In the genomic region with DNA sequence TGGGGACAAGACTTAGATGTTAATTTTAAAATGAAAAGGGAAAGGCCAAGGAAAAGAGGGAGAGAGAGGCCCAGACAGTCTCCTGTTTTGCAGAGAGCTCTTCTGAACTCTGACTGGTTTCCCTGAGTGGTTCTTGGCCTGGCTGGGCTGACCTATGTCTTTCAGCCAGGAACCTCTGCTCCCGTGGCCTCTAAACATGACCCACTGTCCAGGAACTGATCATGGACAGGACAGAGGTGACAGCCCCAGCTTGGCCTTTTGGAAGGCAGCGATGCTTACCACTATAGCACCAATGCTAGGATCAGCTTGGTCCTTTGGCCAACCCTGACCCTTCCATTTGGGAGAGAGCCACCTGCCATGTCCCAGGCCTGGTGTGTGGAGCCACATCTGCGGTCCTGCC, we compare ENCODE assay signal across 15 cellular contexts. TPM values are rescaled to one million over a fixed set of nuclear protein-coding genes. Genes with fewer than 3 reads are reported as not detected.
DNase-seq lines count a peak whose midpoint lies in the region; ATAC-seq, FAIRE-seq and TF ChIP-seq lines count a peak whose summit lies in the region.
"Had no signal": no experiment of that assay in that cellular context is flagged by ENCODE, and none has a peak within 500 bp of the region (broad histone marks: within the 10 kb centered on the region; RNA-seq: fewer than 3 reads in every experiment).

No MANE protein-coding gene starts in this region.

- H3K4me2 ChIP-seq in HepG2 (ENCODE audit: low read depth, low read length) = no peak overlapping the region
- H3K4me2 ChIP-seq in neuronal stem cell (ENCODE audit: insufficient read depth, low read length, poor library complexity, severe bottlenecking) = no peak overlapping the region
- H3K4me2 ChIP-seq: BLaER1 treated with 17β-estradiol and CSF1 and Interleukin-3, amounts not matched to agents 10 nM and 100 nM had no signal

- TF ChIP-seq POLR2A in HepG2 (IDR thresholded peaks at IDR 0.05; ENCODE audit: insufficient read depth in 1 of 2, low read depth in 2 of 2, low read length in 2 of 2) (no peak), uterus (IDR thresholded peaks at IDR 0.05) (no peak)

- BruUV-seq in HepG2 (replicated peaks; lab: Mats Ljungman, UMichigan) = no TSS peak

- H2BK12ac ChIP-seq in neuronal stem cell (ENCODE audit: low read length) = peak overlapping the region; percentile 63

- intact Hi-C loops in HepG2 (cut with micrococcal nuclease; ENCODE audit: unreplicated experiment) = no loop called here
- intact Hi-C loops in dorsolateral prefrontal cortex (cut with DNase I) = no loop called here
- intact Hi-C loops in aorta (cut with DNase I) = no loop called here
- intact Hi-C loops in uterus (cut with DNase I; ENCODE audit: low total_unique reads) = no loop called here

- H2AFZ ChIP-seq in HepG2 (ENCODE audit: low read length) = no peak overlapping the region
- H2AFZ ChIP-seq in neuronal stem cell (ENCODE audit: low read length) = no peak overlapping the region

- no peaks in the 10 kb centered on the region for H3K9me3 ChIP-seq in liver (ENCODE audit: control insufficient read depth in 4 of 4, low read length in 3 of 4)
- H3K9me3 ChIP-seq in HepG2 (ENCODE audit: low read length) = no peaks in the 10 kb centered on the region
- peaks cover 0 to 4% of the 10 kb centered on the region in 2 donors for H3K9me3 ChIP-seq in neuronal stem cell (replicated peaks in 1 of 2; ENCODE audit: control insufficient read depth in 2 of 2, insufficient read depth in 1 of 2, low read depth in 1 of 2, low read length in 2 of 2)
- H3K9me3 ChIP-seq in aorta (ENCODE audit: control insufficient read depth, low read length) = no peaks in the 10 kb centered on the region
- H3K9me3 ChIP-seq in uterus = no peaks in the 10 kb centered on the region
- no peaks in the 10 kb centered on the region for H3K9me3 ChIP-seq in HAP-1
- H3K9me3 ChIP-seq: BLaER1 treated with 17β-estradiol and CSF1 and Interleukin-3, amounts not matched to agents 10 nM and 100 nM had no signal

- TF ChIP-seq EP300 in HepG2 (IDR thresholded peaks at IDR 0.05; ENCODE audit: low read depth in 2 of 2, low read length in 2 of 2) (no peak), HepG2 (CRISPR knock-in tag; IDR thresholded peaks at IDR 0.05; ENCODE audit: borderline replicate concordance) (no peak)

- no peak overlapping the region for H4K8ac ChIP-seq in neuronal stem cell (ENCODE audit: low read depth, low read length)

- DNase-seq in HepG2 (ENCODE audit: low spot score) (no peak), dorsolateral prefrontal cortex (no peak), neuronal stem cell (ENCODE audit: low spot score) (no peak), aorta (no peak), NCI-H2196 treated with DMSO at 0.1 percent for 48 hours (lab: John Stamatoyannopoulos, UW; ENCODE audit: unreplicated experiment) (no peak), uterus (no peak), HAP-1 (ENCODE audit: low spot score in 2 of 2) (no peak)
- DNase-seq: ACHN; CD4-positive, CD25-positive, alpha-beta regulatory T cell; DMS53; GF-D8 had no signal

- H3K36me3 ChIP-seq in liver (ENCODE audit: control insufficient read depth in 4 of 4, insufficient read depth in 3 of 4, low read depth in 1 of 4, low read length in 3 of 4) = no peaks in the 10 kb centered on the region
- no peaks in the 10 kb centered on the region for H3K36me3 ChIP-seq in HepG2 (replicated peaks in 1 of 2; ENCODE audit: control insufficient read depth in 1 of 2, insufficient read depth in 2 of 2, low read length in 2 of 2)
- no peaks in the 10 kb centered on the region for H3K36me3 ChIP-seq in neuronal stem cell (replicated peaks in 1 of 2; ENCODE audit: control insufficient read depth in 2 of 2, insufficient read depth in 2 of 2, low read length in 2 of 2)
- H3K36me3 ChIP-seq in aorta (ENCODE audit: control insufficient read depth in 1 of 2, insufficient read depth in 2 of 2, low read length in 1 of 2) = no peaks in the 10 kb centered on the region
- H3K36me3 ChIP-seq in uterus = no peaks in the 10 kb centered on the region
- no peaks in the 10 kb centered on the region for H3K36me3 ChIP-seq in HAP-1 (replicated peaks)
- H3K36me3 ChIP-seq: BLaER1 treated with 17β-estradiol and CSF1 and Interleukin-3, amounts not matched to agents 10 nM and 100 nM had no signal

- H3K4me3 ChIP-seq in liver (ENCODE audit: low read depth in 1 of 3, low read length in 3 of 3) (no peak overlapping the region), HepG2 (replicated peaks in 1 of 3; ENCODE audit: insufficient read depth in 1 of 3, low read depth in 2 of 3, low read length in 3 of 3) (no peak overlapping the region), dorsolateral prefrontal cortex (no peak overlapping the region), neuronal stem cell (ENCODE audit: low read length in 2 of 2) (no peak overlapping the region), aorta (ENCODE audit: low read length in 2 of 2) (no peak overlapping the region), uterus (no peak overlapping the region), HAP-1 (no peak overlapping the region)
- H3K4me3 ChIP-seq: BLaER1 treated with 17β-estradiol and CSF1 and Interleukin-3, amounts not matched to agents 10 nM and 100 nM had no signal

- no peaks in the 10 kb centered on the region for H3K79me2 ChIP-seq in HepG2 (ENCODE audit: insufficient read depth, low read length)

- WGBS in liver = 50% methylated on average over 3 of the region's 3 CpGs
- WGBS in HepG2 (ENCODE audit: low lambda C conversion rate) = 40% methylated on average over 1 of the region's 3 CpGs
- no CpG with 5 or more reads among the region's 3 CpGs for whole genome bisulfite sequencing in neuronal stem cell (ENCODE audit: extremely low coverage in 2 of 2, insufficient read length in 2 of 2, insufficient replicate concordance in 1 of 2), 2 donors
- WGBS in aorta, 2 donors = 53 to 61% methylated on average over 3 of the region's 3 CpGs

- H3K27ac ChIP-seq in liver (ENCODE audit: low read depth in 1 of 2, low read length in 2 of 2) (no peak overlapping the region), HepG2 (ENCODE audit: extremely low read length, insufficient read depth, low read length) (no peak overlapping the region), dorsolateral prefrontal cortex (peak overlapping the region in 46 of 59 donors; percentile 16 to 89 (median 74)), neuronal stem cell (replicated peaks; ENCODE audit: low read length) (no peak overlapping the region), aorta (ENCODE audit: low read depth in 1 of 2, low read length in 2 of 2) (peak overlapping the region; percentile 91 to 98), uterus (no peak overlapping the region)
- H3K27ac ChIP-seq: BLaER1 treated with 17β-estradiol and CSF1 and Interleukin-3, amounts not matched to agents 10 nM and 100 nM had no signal

- H3K4me1 ChIP-seq in liver (ENCODE audit: control insufficient read depth in 4 of 4, insufficient read depth in 4 of 4, low read length in 3 of 4) (peaks cover 13 to 31% (median 30%) of the 10 kb centered on the region in 4 donors), HepG2 (ENCODE audit: insufficient read depth, low read length) (peaks cover 49% of the 10 kb centered on the region), neuronal stem cell (ENCODE audit: control insufficient read depth in 2 of 2, insufficient read depth in 1 of 2, low read depth in 1 of 2, low read length in 2 of 2) (peaks cover 13 to 79% of the 10 kb centered on the region in 2 donors), aorta (ENCODE audit: control insufficient read depth in 1 of 2, insufficient read depth in 2 of 2, low read length in 2 of 2) (no peaks in the 10 kb centered on the region), uterus (peaks cover 0 to 11% of the 10 kb centered on the region in 2 donors), HAP-1 (no peaks in the 10 kb centered on the region)

- no peaks in the 10 kb centered on the region for H3K79me1 ChIP-seq in neuronal stem cell (ENCODE audit: low read depth, low read length)

- peak overlapping the region; percentile 98 for H2BK15ac ChIP-seq in neuronal stem cell (ENCODE audit: low read length)

- FAIRE-seq in HepG2 (lab: Jason Lieb, UNC) = no peak
- FAIRE-seq: HTR-8/SVneo had no signal

- H4K91ac ChIP-seq in neuronal stem cell (ENCODE audit: low read depth, low read length, poor library complexity) = no peak overlapping the region

- H3K4ac ChIP-seq in neuronal stem cell (ENCODE audit: low read length) = peak overlapping the region; percentile 93

- H3K14ac ChIP-seq in neuronal stem cell (ENCODE audit: low read length) = peak overlapping the region; percentile 5

- H3K9ac ChIP-seq in liver (ENCODE audit: low read depth in 1 of 2, low read length in 2 of 2) (no peak overlapping the region), HepG2 (ENCODE audit: insufficient read depth, low read depth, low read length) (no peak overlapping the region), neuronal stem cell (ENCODE audit: low read depth, low read length, poor library complexity) (no peak overlapping the region)
- H3K9ac ChIP-seq: BLaER1 treated with 17β-estradiol and CSF1 and Interleukin-3, amounts not matched to agents 10 nM and 100 nM had no signal

- POLR2A ChIA-PET in HepG2 (lab: Yijun Ruan, JAX) = no interaction called here

- ATAC-seq in HepG2 (no peak), aorta (ENCODE audit: low FRiP score) (no peak)
- ATAC-seq: HCT116 had no signal

- TF ChIP-seq RAD21 in liver (IDR thresholded peaks at IDR 0.05) (no peak), HepG2 (CRISPR knock-in tag; IDR thresholded peaks at IDR 0.05) (no peak)

- no peak for TF ChIP-seq CTCF in liver (IDR thresholded peaks at IDR 0.05; ENCODE audit: low read depth, low read length, missing input control)
- TF ChIP-seq CTCF in HepG2 (CRISPR knock-in tag; IDR thresholded peaks at IDR 0.05) = no peak
- TF ChIP-seq CTCF in dorsolateral prefrontal cortex (IDR thresholded peaks at IDR 0.05 in 54 of 56, conservative IDR thresholded peaks at IDR 0.05 in 2 of 56; ENCODE audit: low read depth in 1 of 56, partially characterized antibody in 56 of 56) = no peak
- TF ChIP-seq CTCF in uterus (IDR thresholded peaks at IDR 0.05) = no peak

- peak overlapping the region; percentile 96 for H2BK5ac ChIP-seq in neuronal stem cell (ENCODE audit: low read length)

- peak overlapping the region; percentile 94 for H3K18ac ChIP-seq in neuronal stem cell (ENCODE audit: low read length)

- in situ Hi-C loops in HepG2 (cut with HindIII; ENCODE audit: extremely low pct_ligation_motif_present, low pct_unique_long_range_greater_than_20kb) (no loop called here), HAP-1 (cut with MboI; ENCODE audit: low sequenced_read_pairs) (no loop called here)

- no peaks in the 10 kb centered on the region for H4K20me1 ChIP-seq in HepG2 (ENCODE audit: insufficient read depth, low read length)

- CTCF ChIA-PET in HepG2 (lab: Yijun Ruan, JAX; ENCODE audit: low intra/inter-chr PET ratio, low total read pairs) = no interaction called here

- no peak overlapping the region for H3K23ac ChIP-seq in neuronal stem cell (ENCODE audit: low read depth, low read length, poor library complexity)

- peak overlapping the region; percentile 98 for H2AK5ac ChIP-seq in neuronal stem cell (ENCODE audit: low read depth, low read length)

- H2BK120ac ChIP-seq in neuronal stem cell (ENCODE audit: low read depth, low read length) = peak overlapping the region; percentile 91

- no peaks in the 10 kb centered on the region for H3K27me3 ChIP-seq in liver (ENCODE audit: control insufficient read depth in 4 of 4, insufficient read depth in 4 of 4, low read length in 3 of 4)
- peaks cover 8 to 12% of the 10 kb centered on the region in 2 experiments; a peak in 1 of 5 replicates for H3K27me3 ChIP-seq in HepG2 (ENCODE audit: control insufficient read depth in 1 of 2, insufficient read depth in 2 of 2, low read length in 2 of 2)
- H3K27me3 ChIP-seq in dorsolateral prefrontal cortex = peaks cover 0 to 11% (median 0%) of the 10 kb centered on the region in 45 donors
- peaks cover 0 to 13% (median 0%) of the 10 kb centered on the region in 3 experiments for H3K27me3 ChIP-seq in neuronal stem cell (ENCODE audit: control insufficient read depth in 3 of 3, insufficient read depth in 3 of 3, low read depth in 1 of 3, low read length in 3 of 3)
- H3K27me3 ChIP-seq in aorta (ENCODE audit: control insufficient read depth in 1 of 2, insufficient read depth in 2 of 2, low read length in 1 of 2) = no peaks in the 10 kb centered on the region
- no peaks in the 10 kb centered on the region for H3K27me3 ChIP-seq in uterus
- H3K27me3 ChIP-seq in HAP-1 (ENCODE audit: low read depth) = no peaks in the 10 kb centered on the region
- H3K27me3 ChIP-seq: BLaER1 treated with 17β-estradiol and CSF1 and Interleukin-3, amounts not matched to agents 10 nM and 100 nM had no signal

RNA-seq across cellular contexts. Expression of a gene that starts 55.2 kb away (rescaled TPM):
- total RNA-seq in liver (under 1 TPM; 0.05 to 0.67 TPM), HepG2 (2016; rRNA removed; fragmentation: Illumina TruSeq; extraction: Trizol) (0.13 and 0.15 TPM in 2 replicates), dorsolateral prefrontal cortex (10 to 100 TPM in 119 of 120 experiments, 1 to 10 TPM in 1; 9.8 to 52.0 (median 18.9) TPM), aorta (10 to 100 TPM; 61.9 to 80.7 TPM), uterus (1 to 10 TPM in 1 of 4 donors, under 1 TPM in 2, not detected in 1; 0.26 to 7.7 (median 0.35) TPM)
- polyA plus RNA-seq in liver (under 1 TPM; 0.14 to 0.25 TPM), HepG2 (2011; rRNA removed) (0.81 and 1.5 TPM in 2 replicates), aorta (10 to 100 TPM in 1 of 2 donors, 1 to 10 TPM in 1; 5.0 to 21.1 TPM)
- under 0.01 and 0.35 TPM in 2 replicates for total RNA-seq in HepG2 (2016; cell fraction: cytosol; rRNA removed; fragmentation: Illumina TruSeq; extraction: Trizol; ENCODE audit: low read depth)
- total RNA-seq in HepG2 (2016; cell fraction: insoluble cytoplasmic fraction; rRNA removed; fragmentation: Illumina TruSeq; extraction: Trizol) = 0.21 and 0.24 TPM in 2 replicates
- 0.19 and 0.24 TPM in 2 replicates for total RNA-seq in HepG2 (2016; cell fraction: membrane; rRNA removed; fragmentation: Illumina TruSeq; extraction: Trizol)
- 0.12 and 1.1 TPM in 2 replicates for total RNA-seq in HepG2 (2016; cell fraction: nucleus; rRNA removed; fragmentation: Illumina TruSeq; extraction: Trizol)
- polyA plus RNA-seq in HepG2 (2011; cell fraction: cytosol; rRNA removed) = 0.96 and 1.0 TPM in 2 replicates
- 5.9 and 6.8 TPM in 2 replicates for polyA plus RNA-seq in HepG2 (2011; cell fraction: nucleus; rRNA removed)
- polyA plus RNA-seq in HepG2 (2012) = 1.7 and 1.8 TPM in 2 replicates
- polyA plus RNA-seq in HepG2 (2016; cell fraction: cytosol; fragmentation: Illumina TruSeq; extraction: Trizol; ENCODE audit: low read depth) = not detected in 2 replicates
- polyA plus RNA-seq in HepG2 (2016; cell fraction: insoluble cytoplasmic fraction; fragmentation: Illumina TruSeq; extraction: Trizol; ENCODE audit: low read depth) = 0.15 and 0.46 TPM in 2 replicates
- polyA plus RNA-seq in HepG2 (2016; cell fraction: membrane; fragmentation: Illumina TruSeq; extraction: Trizol; ENCODE audit: low read depth) = 0.13 TPM in 1 of 2 replicates, not detected in the other
- polyA plus RNA-seq in HepG2 (2016; cell fraction: nucleus; fragmentation: Illumina TruSeq; extraction: Trizol; ENCODE audit: insufficient read depth, low read depth) = 0.34 and 0.47 TPM in 2 replicates
- 0.40 TPM in 1 of 2 replicates, not detected in the other for polyA minus RNA-seq in HepG2 (2011; rRNA and poly(A)+ RNA removed; ENCODE audit: low replicate concordance)
- polyA minus RNA-seq in HepG2 (2011; cell fraction: cytosol; rRNA and poly(A)+ RNA removed) = 0.79 and 1.1 TPM in 2 replicates
- 2.1 and 2.4 TPM in 2 replicates for polyA minus RNA-seq in HepG2 (2011; cell fraction: nucleus; rRNA and poly(A)+ RNA removed)
- polyA plus RNA-seq in neuronal stem cell (2013, experiment 1 of 2) = 7.9 TPM
- polyA plus RNA-seq in neuronal stem cell (2013, experiment 2 of 2) = 7.6 TPM
- polyA plus RNA-seq: CD4-positive, CD25-positive, alpha-beta regulatory T cell had no signal

Comparison
In these comparisons a context has a peak if more than half of its experiments do, and no peak if none do; other contexts are left out.
1. H3K27ac ChIP-seq: peak in dorsolateral prefrontal cortex (46 of 59) and aorta (2 of 2); none in liver (0 of 2), HepG2 (single experiment), neuronal stem cell (single experiment) and uterus (0 of 2).